Comparison of ENCODE assay signal across 26 cellular contexts in genomic region chr13:113992276-113993005, GRCh38. TPM values are rescaled to one million over a fixed set of nuclear protein-coding genes. Genes with fewer than 3 reads are reported as not detected.
A peak's percentile ranks its signal among the peaks of the same experiment; 100 is the strongest.
DNase-seq lines count a peak whose midpoint lies in the region; ATAC-seq and TF ChIP-seq lines count a peak whose summit lies in the region.
"Had no signal": no experiment of that assay in that cellular context is flagged by ENCODE, and none has a peak within 500 bp of the region (broad histone marks: within the 10 kb centered on the region; RNA-seq: fewer than 3 reads in every experiment).

No MANE protein-coding gene starts in this region.

- no peaks in the 10 kb centered on the region for H3K9me3 ChIP-seq in right cardiac atrium (ENCODE audit: control insufficient read depth, low read length)
- H3K9me3 ChIP-seq in prostate gland = no peaks in the 10 kb centered on the region
- no peaks in the 10 kb centered on the region for H3K9me3 ChIP-seq in tibial nerve
- H3K9me3 ChIP-seq: breast epithelium, MG63 had no signal

- intact Hi-C loops in right cardiac atrium (cut with DNase I) (no loop called here), posterior vena cava (cut with DNase I) (no loop called here), prostate gland (cut with DNase I) (no loop called here)

- H3K27ac ChIP-seq in right cardiac atrium (ENCODE audit: low read length) = no peak overlapping the region
- no peak overlapping the region for H3K27ac ChIP-seq in prostate gland
- H3K27ac ChIP-seq in tibial nerve = no peak overlapping the region
- H3K27ac ChIP-seq: breast epithelium, coronary artery had no signal

- TF ChIP-seq POLR2A in prostate gland (IDR thresholded peaks at IDR 0.05) (no peak), tibial nerve (IDR thresholded peaks at IDR 0.05) (no peak)

- 67% methylated on average over 21 of the region's 21 CpGs for WGBS in right cardiac atrium
- WGBS in prostate gland = 85% methylated on average over 21 of the region's 21 CpGs
- 83 to 86% methylated on average over 21 of the region's 21 CpGs for WGBS in tibial nerve, 2 donors

- TF ChIP-seq EP300 in tibial nerve (IDR thresholded peaks at IDR 0.05) = no peak

- CTCF ChIA-PET in WTC11 (lab: Charles Lee) = no interaction called here

- H3K27me3 ChIP-seq in right cardiac atrium (ENCODE audit: control insufficient read depth, insufficient read depth) = no peaks in the 10 kb centered on the region
- no peaks in the 10 kb centered on the region for H3K27me3 ChIP-seq in prostate gland (replicated peaks; ENCODE audit: insufficient read depth)
- H3K27me3 ChIP-seq in tibial nerve = no peaks in the 10 kb centered on the region
- H3K27me3 ChIP-seq: breast epithelium, MG63 had no signal

- POLR2A ChIA-PET in WTC11 (lab: Charles Lee) = no interaction called here

- no peaks in the 10 kb centered on the region for H3K27me3 Mint-ChIP-seq in activated T-cell treated with anti-CD3 and anti-CD28 coated beads, Interleukin-2, amount 50 U/mL, for 24 hours
- H3K27me3 Mint-ChIP-seq in activated T-cell treated with anti-CD3 and anti-CD28 coated beads, Interleukin-2, amount 50 U/mL, for 72 hours (ENCODE audit: low read depth) = no peaks in the 10 kb centered on the region
- no peaks in the 10 kb centered on the region for H3K27me3 Mint-ChIP-seq in WTC11 (ENCODE audit: low read depth)
- H3K27me3 Mint-ChIP-seq: progenitor cell of endocrine pancreas, T-cell had no signal

- TF ChIP-seq CTCF in WTC11 (IDR thresholded peaks at IDR 0.05) (no peak), prostate gland (IDR thresholded peaks at IDR 0.05) (no peak), tibial nerve (IDR thresholded peaks at IDR 0.05) (no peak)

- ATAC-seq in activated T-cell treated with anti-CD3 and anti-CD28 coated beads, Interleukin-2, amount 50 U/mL, for 72 hours (replicated peaks in 1 of 2) = no peak
- ATAC-seq in WTC11 (no peak), right cardiac atrium (peak; percentile 55 to 56), HG02610 (IDR thresholded peaks at IDR 0.05; ENCODE audit: unreplicated experiment) (no peak)
- ATAC-seq: stimulated activated naive CD8-positive, alpha-beta T cell treated with anti-CD3 and anti-CD28 coated beads, Interleukin-15, Interleukin-2, amounts not matched to agents 100 U/mL and 50 U/mL, for 24 hours; T-cell had no signal

- no peak for DNase-seq in activated T-cell treated with anti-CD3 and anti-CD28 coated beads, Interleukin-2, amount 50 U/mL, for 24 hours
- no peak for DNase-seq in activated T-cell treated with anti-CD3 and anti-CD28 coated beads, Interleukin-2, amount 50 U/mL, for 72 hours
- DNase-seq in WTC11 (ENCODE audit: low spot score) = no peak
- DNase-seq in right cardiac atrium = peak; percentile 24 to 63 (median 47)
- peak; percentile 78 for DNase-seq in posterior vena cava (ENCODE audit: low spot score)
- DNase-seq in prostate gland (ENCODE audit: low spot score) = no peak
- DNase-seq in tibial nerve (ENCODE audit: low spot score in 2 of 2) = no peak
- DNase-seq: 8988T; activated CD4-positive, alpha-beta T cell treated with anti-CD3 and anti-CD28 coated beads for 1 hour; activated gamma-delta T cell; activated T-cell treated with anti-CD3 and anti-CD28 coated beads for 4 hours; amniotic stem cell; foreskin fibroblast; H7; KBM-7; mesenchymal stem cell; MG63; NCI-H1436; NCI-H748 treated with DMSO at 0.1 percent for 48 hours; stimulated activated naive CD8-positive, alpha-beta T cell treated with anti-CD3 and anti-CD28 coated beads, Interleukin-15, Interleukin-2, amounts not matched to agents 100 U/mL and 50 U/mL, for 24 hours; T-cell had no signal

- peaks cover 67% of the 10 kb centered on the region for H3K36me3 Mint-ChIP-seq in activated T-cell treated with anti-CD3 and anti-CD28 coated beads, Interleukin-2, amount 50 U/mL, for 24 hours (ENCODE audit: low read depth)
- peaks cover 14 to 24% of the 10 kb centered on the region in 2 donors for H3K36me3 Mint-ChIP-seq in activated T-cell treated with anti-CD3 and anti-CD28 coated beads, Interleukin-2, amount 50 U/mL, for 72 hours (ENCODE audit: insufficient read depth in 2 of 2)
- peaks cover 39% of the 10 kb centered on the region for H3K36me3 Mint-ChIP-seq in WTC11

- peaks cover 0 to 5% of the 10 kb centered on the region in 2 donors for H3K36me3 ChIP-seq in prostate gland
- peaks cover 0 to 68% (median 8%) of the 10 kb centered on the region in 3 donors for H3K36me3 ChIP-seq in tibial nerve
- H3K36me3 ChIP-seq: breast epithelium had no signal

- peak overlapping the region; percentile 59 for H3K27ac Mint-ChIP-seq in activated T-cell treated with anti-CD3 and anti-CD28 coated beads, Interleukin-2, amount 50 U/mL, for 24 hours
- no peak overlapping the region for H3K27ac Mint-ChIP-seq in activated T-cell treated with anti-CD3 and anti-CD28 coated beads, Interleukin-2, amount 50 U/mL, for 72 hours
- H3K27ac Mint-ChIP-seq in WTC11 = peak overlapping the region; percentile 41; the same call in 1 of the 2 replicates
- H3K27ac Mint-ChIP-seq: progenitor cell of endocrine pancreas, T-cell had no signal

- H3K4me1 Mint-ChIP-seq in activated T-cell treated with anti-CD3 and anti-CD28 coated beads, Interleukin-2, amount 50 U/mL, for 24 hours (ENCODE audit: low read depth) = peaks cover 7% of the 10 kb centered on the region
- H3K4me1 Mint-ChIP-seq in activated T-cell treated with anti-CD3 and anti-CD28 coated beads, Interleukin-2, amount 50 U/mL, for 72 hours (ENCODE audit: low read depth) = peaks cover 9% of the 10 kb centered on the region
- H3K4me1 Mint-ChIP-seq in WTC11 = no peaks in the 10 kb centered on the region

- H3K9me3 Mint-ChIP-seq in activated T-cell treated with anti-CD3 and anti-CD28 coated beads, Interleukin-2, amount 50 U/mL, for 24 hours = no peaks in the 10 kb centered on the region
- H3K9me3 Mint-ChIP-seq in activated T-cell treated with anti-CD3 and anti-CD28 coated beads, Interleukin-2, amount 50 U/mL, for 72 hours = peaks cover 6 to 12% of the 10 kb centered on the region in 2 donors
- H3K9me3 Mint-ChIP-seq in WTC11 = peaks cover 30% of the 10 kb centered on the region
- H3K9me3 Mint-ChIP-seq: T-cell had no signal

- no peak overlapping the region for H3K4me3 ChIP-seq in right cardiac atrium (ENCODE audit: low read length)
- H3K4me3 ChIP-seq in prostate gland = no peak overlapping the region
- no peak overlapping the region for H3K4me3 ChIP-seq in tibial nerve
- H3K4me3 ChIP-seq: breast epithelium, coronary artery, MG63 had no signal

- H3K4me1 ChIP-seq in right cardiac atrium (ENCODE audit: control insufficient read depth, insufficient read depth, low read length) (no peaks in the 10 kb centered on the region), prostate gland (replicated peaks) (no peaks in the 10 kb centered on the region), tibial nerve (peaks cover 0 to under 1% (median 0%) of the 10 kb centered on the region in 4 donors)
- H3K4me1 ChIP-seq: breast epithelium had no signal

- no peak overlapping the region for H3K4me3 Mint-ChIP-seq in activated T-cell treated with anti-CD3 and anti-CD28 coated beads, Interleukin-2, amount 50 U/mL, for 24 hours
- no peak overlapping the region for H3K4me3 Mint-ChIP-seq in activated T-cell treated with anti-CD3 and anti-CD28 coated beads, Interleukin-2, amount 50 U/mL, for 72 hours
- no peak overlapping the region for H3K4me3 Mint-ChIP-seq in WTC11
- H3K4me3 Mint-ChIP-seq: T-cell had no signal

TF ChIP-seq in WTC11, 78 proteins besides CTCF, POLR2A, EP300 and RAD21 (continues in another document):
- TF ChIP-seq GTF2I (CRISPR knock-in tag; conservative IDR thresholded peaks at IDR 0.05) = no peak
- TF ChIP-seq SP1 (CRISPR knock-in tag; conservative IDR thresholded peaks at IDR 0.05) = no peak
- TF ChIP-seq ARID4B (CRISPR knock-in tag; IDR thresholded peaks at IDR 0.05; ENCODE audit: borderline replicate concordance) = no peak

RNA-seq across cellular contexts. Expression of gene C13orf46, which starts 18.6 kb away (rescaled TPM):
- total RNA-seq in activated T-cell treated with anti-CD3 and anti-CD28 coated beads, Interleukin-2, amount 50 U/mL, for 72 hours = 1 to 10 TPM; 4.6 to 6.9 TPM
- total RNA-seq in WTC11 (2021) (0.27 to 0.50 TPM (median 0.37 TPM) in 3 replicates), right cardiac atrium (under 1 TPM; 0.21 to 0.76 (median 0.38) TPM), posterior vena cava (1 to 10 TPM; 1.2 to 1.9 TPM), prostate gland (1 to 10 TPM; 8.0 to 9.9 TPM), tibial nerve (10 to 100 TPM in 1 of 4 donors, 1 to 10 TPM in 3; 3.3 to 17.7 (median 4.1) TPM)
- 0.20 TPM for polyA plus RNA-seq in right cardiac atrium
- total RNA-seq: H7, SK-MEL-5 had no signal

Comparison
In these comparisons a context has a peak if more than half of its experiments do, and no peak if none do; other contexts are left out.
1. DNase-seq: peak in right cardiac atrium (3 of 3) and posterior vena cava (single experiment); none in activated T-cell treated with anti-CD3 and anti-CD28 coated beads, Interleukin-2, amount 50 U/mL, for 24 hours (single experiment), activated T-cell treated with anti-CD3 and anti-CD28 coated beads, Interleukin-2, amount 50 U/mL, for 72 hours (0 of 2), WTC11 (single experiment), prostate gland (single experiment) and tibial nerve (0 of 2).
2. ATAC-seq: peak in right cardiac atrium (2 of 2); none in activated T-cell treated with anti-CD3 and anti-CD28 coated beads, Interleukin-2, amount 50 U/mL, for 72 hours (0 of 2), WTC11 (single experiment) and HG02610 (single experiment).